Comparison of ENCODE assay signal across 1 cellular context in the genomic region with DNA sequence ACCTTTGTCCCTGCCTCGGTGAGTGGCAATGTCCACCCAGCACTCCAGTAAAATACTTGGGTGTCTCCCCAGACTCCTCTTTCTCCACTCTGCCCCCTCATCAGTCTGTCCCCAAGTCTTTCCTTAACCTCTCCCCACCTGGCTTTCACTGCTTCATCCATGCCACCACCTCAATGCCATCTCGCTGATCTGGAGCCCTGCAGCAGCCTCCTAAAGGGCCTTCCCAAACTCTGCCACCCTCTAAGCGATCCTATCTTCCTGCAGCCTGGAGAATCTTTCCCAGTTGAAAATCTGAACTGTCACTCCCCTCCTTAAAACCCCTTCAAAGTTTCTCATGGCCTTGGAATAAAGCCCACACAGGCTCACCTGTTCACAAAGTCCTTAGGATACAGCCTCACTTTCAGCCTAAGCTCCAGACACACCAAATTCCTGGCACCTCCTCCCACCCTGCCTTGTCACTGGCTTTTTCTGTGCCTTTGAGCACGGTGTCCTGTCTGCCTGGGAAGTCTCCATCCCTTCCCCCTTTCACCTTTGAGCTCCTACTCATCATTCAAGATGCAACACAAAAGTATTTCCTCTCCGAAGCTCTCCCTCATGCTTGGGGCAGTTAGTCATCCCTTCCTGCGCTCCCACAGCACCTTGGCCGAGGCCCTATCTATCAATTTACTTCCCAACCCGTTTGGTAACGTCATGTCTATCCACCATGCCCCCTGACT.
A peak's percentile ranks its signal among the peaks of the same experiment; 100 is the strongest.
TF ChIP-seq lines count a peak whose summit lies in the region.

No MANE protein-coding gene starts in this region.

TF ChIP-seq in HepG2, 621 proteins besides CTCF, POLR2A, EP300 and RAD21:
- TF ChIP-seq, protein P1, sequence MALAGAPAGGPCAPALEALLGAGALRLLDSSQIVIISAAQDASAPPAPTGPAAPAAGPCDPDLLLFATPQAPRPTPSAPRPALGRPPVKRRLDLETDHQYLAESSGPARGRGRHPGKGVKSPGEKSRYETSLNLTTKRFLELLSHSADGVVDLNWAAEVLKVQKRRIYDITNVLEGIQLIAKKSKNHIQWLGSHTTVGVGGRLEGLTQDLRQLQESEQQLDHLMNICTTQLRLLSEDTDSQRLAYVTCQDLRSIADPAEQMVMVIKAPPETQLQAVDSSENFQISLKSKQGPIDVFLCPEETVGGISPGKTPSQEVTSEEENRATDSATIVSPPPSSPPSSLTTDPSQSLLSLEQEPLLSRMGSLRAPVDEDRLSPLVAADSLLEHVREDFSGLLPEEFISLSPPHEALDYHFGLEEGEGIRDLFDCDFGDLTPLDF (CRISPR knock-in tag; IDR thresholded peaks at IDR 0.05): no peak
- TF ChIP-seq NRL (CRISPR knock-in tag; IDR thresholded peaks at IDR 0.05; ENCODE audit: borderline replicate concordance) (peak; percentile 3; the same call in 1 of the 2 replicates), TEAD2 (CRISPR knock-in tag; IDR thresholded peaks at IDR 0.05) (no peak), FOXP1 (IDR thresholded peaks at IDR 0.05) (no peak), FOXP1 (CRISPR knock-in tag; IDR thresholded peaks at IDR 0.05) (no peak), ZNF138 (CRISPR knock-in tag; IDR thresholded peaks at IDR 0.05; ENCODE audit: low read depth) (0 out of 2 replicates have a peak, but pooled peaks have one; percentile 32)
